Comparison of ENCODE assay signal across 15 cellular contexts in genomic region chr9:37751186-37751585, GRCh38.
"Had no signal": no experiment of that assay in that cellular context is flagged by ENCODE, and none has a peak within 500 bp of the region (broad histone marks: within the 10 kb centered on the region; RNA-seq: fewer than 3 reads in every experiment).

No MANE protein-coding gene starts in this region.

- H3K27ac ChIP-seq: brain microvascular endothelial cell, lower lobe of right lung, ovary, thyroid gland, uterus, VCaP had no signal

- H3K9me3 ChIP-seq: lower lobe of right lung, ovary, thyroid gland, uterus had no signal

- H3K27ac Mint-ChIP-seq: activated CD8-positive, alpha-beta T cell treated with anti-CD3 and anti-CD28 coated beads, Interleukin-2, amount 10 ng/mL, durations not matched to agents 7 days and 5 days; activated naive CD4-positive, alpha-beta T cell treated with anti-CD3 and anti-CD28 coated beads, Interleukin-2, amount 50 U/mL, for 24 hours; dendritic cell treated with granulocyte-macrophage colony-stimulating factor and Interleukin-4, amounts not matched to agents 40 ng/mL and 50 ng/mL, for 4 days had no signal

- H3K4me3 ChIP-seq: lower lobe of right lung, ovary, thyroid gland, uterus had no signal

- H3K4me1 ChIP-seq: uterus had no signal

- DNase-seq: activated CD4-positive, alpha-beta T cell treated with anti-CD3 and anti-CD28 coated beads for 4 hours; activated CD8-positive, alpha-beta memory T cell treated with anti-CD3 and anti-CD28 coated beads, Interleukin-2, amount 50 U/mL, for 48 hours; activated CD8-positive, alpha-beta T cell treated with anti-CD3 and anti-CD28 coated beads, Interleukin-2, amount 10 ng/mL, durations not matched to agents 7 days and 5 days; amygdala; brain microvascular endothelial cell; left cardiac atrium; lower lobe of right lung; ovary; stimulated activated CD4-positive, alpha-beta T cell treated with anti-CD3 and anti-CD28 coated beads, Interleukin-15, amount 100 ng/mL, for 24 hours; stimulated activated CD4-positive, alpha-beta T cell treated with anti-CD3 and anti-CD28 coated beads, Interleukin-4, amount 100 ng/mL, for 24 hours; thyroid gland; uterus had no signal

- H3K4me3 Mint-ChIP-seq: activated CD8-positive, alpha-beta T cell treated with anti-CD3 and anti-CD28 coated beads, Interleukin-2, amount 10 ng/mL, durations not matched to agents 7 days and 5 days; activated naive CD4-positive, alpha-beta T cell treated with anti-CD3 and anti-CD28 coated beads, Interleukin-2, amount 50 U/mL, for 24 hours; dendritic cell treated with granulocyte-macrophage colony-stimulating factor and Interleukin-4, amounts not matched to agents 40 ng/mL and 50 ng/mL, for 4 days had no signal

- H3K36me3 ChIP-seq: brain microvascular endothelial cell, lower lobe of right lung, ovary, thyroid gland, uterus had no signal

- H3K9me3 Mint-ChIP-seq: activated naive CD4-positive, alpha-beta T cell treated with anti-CD3 and anti-CD28 coated beads, Interleukin-2, amount 50 U/mL, for 24 hours; dendritic cell treated with granulocyte-macrophage colony-stimulating factor and Interleukin-4, amounts not matched to agents 40 ng/mL and 50 ng/mL, for 4 days had no signal

- H3K27me3 ChIP-seq: brain microvascular endothelial cell, ovary, thyroid gland, uterus had no signal

- ATAC-seq: activated CD8-positive, alpha-beta T cell treated with anti-CD3 and anti-CD28 coated beads, Interleukin-2, amount 10 ng/mL, durations not matched to agents 7 days and 5 days; left cardiac atrium; lower lobe of right lung had no signal

- H3K27me3 Mint-ChIP-seq: activated naive CD4-positive, alpha-beta T cell treated with anti-CD3 and anti-CD28 coated beads, Interleukin-2, amount 50 U/mL, for 24 hours; dendritic cell treated with granulocyte-macrophage colony-stimulating factor and Interleukin-4, amounts not matched to agents 40 ng/mL and 50 ng/mL, for 4 days had no signal
